In genomic region chr6:116847234-116847633, GRCh38 we compare ENCODE assay signal across 8 cellular contexts. TPM values are rescaled to one million over a fixed set of nuclear protein-coding genes. Genes with fewer than 3 reads are reported as not detected.
DNase-seq lines count a peak whose midpoint lies in the region; ATAC-seq, FAIRE-seq and TF ChIP-seq lines count a peak whose summit lies in the region.

No MANE protein-coding gene starts in this region.

- dilution Hi-C loops in endothelial cell of umbilical vein (cut with MboI; ENCODE audit: extremely low pct_ligation_motif_present, low sequenced_read_pairs) = no loop called here

- TF ChIP-seq POLR2A in endothelial cell of umbilical vein (IDR thresholded peaks at IDR 0.05; ENCODE audit: low read depth, low read length) = no peak

- no peaks in the 10 kb centered on the region for H3K9me3 Mint-ChIP-seq in activated CD4-positive, alpha-beta memory T cell treated with anti-CD3 and anti-CD28 coated beads for 36 hours

- no peak overlapping the region for H3K9ac ChIP-seq in endothelial cell of umbilical vein (replicated peaks; ENCODE audit: extremely low read depth, insufficient read depth, low read length)

- H3K36me3 Mint-ChIP-seq in activated CD4-positive, alpha-beta memory T cell treated with anti-CD3 and anti-CD28 coated beads for 36 hours = no peaks in the 10 kb centered on the region

- H3K27ac ChIP-seq in endothelial cell of umbilical vein (ENCODE audit: insufficient read depth, low read depth, low read length) (no peak overlapping the region), small intestine (ENCODE audit: low read depth in 1 of 2, low read length in 1 of 2) (no peak overlapping the region)

- H3K4me1 Mint-ChIP-seq in activated CD4-positive, alpha-beta memory T cell treated with anti-CD3 and anti-CD28 coated beads for 36 hours (ENCODE audit: low read depth) = no peaks in the 10 kb centered on the region

- ATAC-seq in HG02610 (IDR thresholded peaks at IDR 0.05; ENCODE audit: unreplicated experiment) = no peak

- BruUV-seq in endothelial cell of umbilical vein (replicated peaks; lab: Mats Ljungman, UMichigan) = no TSS peak

- 0 to 21% (median 4%) methylated on average over 1 of the region's 1 CpG for WGBS in small intestine, 3 donors

- H4K20me1 ChIP-seq in endothelial cell of umbilical vein (replicated peaks; ENCODE audit: control insufficient read depth, extremely low read depth, insufficient read depth, low read length) = no peaks in the 10 kb centered on the region

- H3K27me3 ChIP-seq in endothelial cell of umbilical vein (ENCODE audit: control insufficient read depth in 2 of 2, insufficient read depth in 2 of 2, low read length in 2 of 2) = no peaks in the 10 kb centered on the region
- H3K27me3 ChIP-seq in small intestine (ENCODE audit: control insufficient read depth in 2 of 2, insufficient read depth in 2 of 2, low read length in 2 of 2) = no peaks in the 10 kb centered on the region
- H3K27me3 ChIP-seq in MG63 = no peaks in the 10 kb centered on the region

- H3K27me3 Mint-ChIP-seq in activated CD4-positive, alpha-beta memory T cell treated with anti-CD3 and anti-CD28 coated beads for 36 hours = peaks cover 1% of the 10 kb centered on the region

- intact Hi-C loops in endothelial cell of umbilical vein (cut with micrococcal nuclease) = loop anchor here (1.0 to 5.0 kb wide), 5 partner anchors 68 to 630 kb away; no protein-coding TSS in a partner anchor
- intact Hi-C loops in activated CD4-positive, alpha-beta memory T cell treated with anti-CD3 and anti-CD28 coated beads for 36 hours (cut with micrococcal nuclease) = loop anchor here (1.0 to 10.0 kb wide), 2 partner anchors 272 to 311 kb away; partner anchors contain the start of gene RWDD1

- no peak overlapping the region for H3K27ac Mint-ChIP-seq in activated CD4-positive, alpha-beta memory T cell treated with anti-CD3 and anti-CD28 coated beads for 36 hours

- H3K36me3 ChIP-seq in endothelial cell of umbilical vein (ENCODE audit: control insufficient read depth in 2 of 2, extremely low read depth in 1 of 2, insufficient read depth in 2 of 2, low read length in 2 of 2) (no peaks in the 10 kb centered on the region), small intestine (ENCODE audit: control insufficient read depth in 2 of 2, insufficient read depth in 2 of 2, low read length in 2 of 2) (no peaks in the 10 kb centered on the region), MG63 (no peaks in the 10 kb centered on the region)

- no peak overlapping the region for H3K4me3 ChIP-seq in endothelial cell of umbilical vein (replicated peaks in 1 of 3; ENCODE audit: insufficient read depth in 1 of 3, low read depth in 1 of 3, low read length in 3 of 3)
- no peak overlapping the region for H3K4me3 ChIP-seq in small intestine (ENCODE audit: low read depth in 1 of 2, low read length in 2 of 2)
- H3K4me3 ChIP-seq in MG63 = no peak overlapping the region

- POLR2A ChIA-PET in HEK293T (lab: Yijun Ruan, JAX) (no interaction called here), endothelial cell of umbilical vein (lab: Charles Lee) (no interaction called here)
- POLR2A ChIA-PET in activated CD4-positive, alpha-beta memory T cell treated with anti-CD3 and anti-CD28 coated beads for 36 hours (lab: Charles Lee) = no interaction called here

- no peak overlapping the region for H3K4me3 Mint-ChIP-seq in activated CD4-positive, alpha-beta memory T cell treated with anti-CD3 and anti-CD28 coated beads for 36 hours

- CTCF ChIA-PET in HEK293T (lab: Yijun Ruan, JAX) = interaction anchor here (1.4 kb wide), 1 partner anchor 62 kb away, joined by 7 read pairs; no protein-coding TSS in a partner anchor
- CTCF ChIA-PET in endothelial cell of umbilical vein (lab: Charles Lee) = interaction anchor here (0.6 to 2.9 kb wide), 14 partner anchors 14 to 836 kb away, joined by 3 to 15 read pairs (median 4); partner anchors contain the start of gene CALHM5
- CTCF ChIA-PET in activated CD4-positive, alpha-beta memory T cell treated with anti-CD3 and anti-CD28 coated beads for 36 hours (lab: Charles Lee) = interaction anchor here (0.8 to 1.0 kb wide), 2 partner anchors 65 to 67 kb away, joined by 3 read pairs; no protein-coding TSS in a partner anchor

- H3K9me1 ChIP-seq in endothelial cell of umbilical vein (replicated peaks; ENCODE audit: control insufficient read depth, extremely low read depth, insufficient read depth, low read length) = no peaks in the 10 kb centered on the region

- H3K4me2 ChIP-seq in endothelial cell of umbilical vein (ENCODE audit: insufficient read depth, low read length) = no peak overlapping the region

- DNase-seq in DMS53 treated with DMSO at 0.1 percent for 48 hours (lab: John Stamatoyannopoulos, UW; ENCODE audit: unreplicated experiment) (peak; percentile 57), HEK293T (ENCODE audit: extremely low spot score) (peak; percentile 54), NCI-H69 (lab: John Stamatoyannopoulos, UW) (peak; percentile 41), endothelial cell of umbilical vein (ENCODE audit: low read depth, low spot score) (peak; percentile 36), small intestine (peak; percentile 41), MG63 (no peak)
- no peak for DNase-seq in activated CD4-positive, alpha-beta memory T cell treated with anti-CD3 and anti-CD28 coated beads for 36 hours

- FAIRE-seq in endothelial cell of umbilical vein (lab: Jason Lieb, UNC) = no peak
- no peak for FAIRE-seq in small intestine (lab: Jason Lieb, UNC)

- H3K79me2 ChIP-seq in endothelial cell of umbilical vein (ENCODE audit: control insufficient read depth, insufficient read depth, low read length) = no peaks in the 10 kb centered on the region

- H3K4me1 ChIP-seq in endothelial cell of umbilical vein (ENCODE audit: control insufficient read depth, extremely low read depth, insufficient read depth, low read length) (no peaks in the 10 kb centered on the region), small intestine (ENCODE audit: control insufficient read depth in 2 of 2, insufficient read depth in 1 of 2, low read depth in 1 of 2, low read length in 1 of 2) (no peaks in the 10 kb centered on the region)

- H2AFZ ChIP-seq in endothelial cell of umbilical vein (ENCODE audit: low read depth, low read length) = no peak overlapping the region

- H3K9me3 ChIP-seq in endothelial cell of umbilical vein (replicated peaks; ENCODE audit: control insufficient read depth, insufficient read depth, low read length) = no peaks in the 10 kb centered on the region
- H3K9me3 ChIP-seq in small intestine (ENCODE audit: control insufficient read depth, low read depth) = no peaks in the 10 kb centered on the region
- H3K9me3 ChIP-seq in MG63 = no peaks in the 10 kb centered on the region

- TF ChIP-seq CTCF in endothelial cell of umbilical vein (IDR thresholded peaks at IDR 0.05; ENCODE audit: extremely low read depth in 1 of 2, insufficient read depth in 1 of 2, low read depth in 1 of 2, low read length in 2 of 2) = peak in 1 of 2 donors; percentile 7

TF ChIP-seq in HEK293T, 16 proteins besides CTCF, POLR2A, EP300 and RAD21 (continues in another document):
- TF ChIP-seq SUZ12 (IDR thresholded peaks at IDR 0.05) = no peak
- TF ChIP-seq ZNF384 (IDR thresholded peaks at IDR 0.05) = no peak
- no peak for TF ChIP-seq NFRKB (IDR thresholded peaks at IDR 0.05)
- TF ChIP-seq CTBP1 (IDR thresholded peaks at IDR 0.05; ENCODE audit: borderline replicate concordance) = no peak
- TF ChIP-seq ARNT (IDR thresholded peaks at IDR 0.05) = no peak
- no peak for TF ChIP-seq FOXK2 (IDR thresholded peaks at IDR 0.05)
- TF ChIP-seq FOXM1 (IDR thresholded peaks at IDR 0.05; ENCODE audit: borderline replicate concordance) = no peak

TF ChIP-seq in endothelial cell of umbilical vein, 7 proteins besides CTCF, POLR2A, EP300 and RAD21:
- TF ChIP-seq EZH2 (IDR thresholded peaks at IDR 0.05; ENCODE audit: borderline replicate concordance, low read depth, low read length, severe bottlenecking) (no peak), GATA2 (IDR thresholded peaks at IDR 0.05; ENCODE audit: insufficient read depth, insufficient read length, low read depth, low read length) (no peak), POLR2AphosphoS5 (IDR thresholded peaks at IDR 0.05; ENCODE audit: insufficient read depth, low read depth, low read length) (no peak), JUN (IDR thresholded peaks at IDR 0.05; ENCODE audit: borderline replicate concordance, insufficient read depth, insufficient read length, low read depth) (no peak), MYC (IDR thresholded peaks at IDR 0.05; ENCODE audit: low read depth, low read length) (no peak), FOS (IDR thresholded peaks at IDR 0.05; ENCODE audit: borderline replicate concordance, insufficient read depth, low read length) (no peak)
- TF ChIP-seq, protein P1, sequence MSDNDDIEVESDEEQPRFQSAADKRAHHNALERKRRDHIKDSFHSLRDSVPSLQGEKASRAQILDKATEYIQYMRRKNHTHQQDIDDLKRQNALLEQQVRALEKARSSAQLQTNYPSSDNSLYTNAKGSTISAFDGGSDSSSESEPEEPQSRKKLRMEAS (IDR thresholded peaks at IDR 0.05; ENCODE audit: insufficient read depth, insufficient read length) = no peak

RNA-seq across cellular contexts. Expression of gene GPRC6A, which starts 18.4 kb away (rescaled TPM):
- total RNA-seq in endothelial cell of umbilical vein = not detected in 2 replicates
- polyA plus RNA-seq in endothelial cell of umbilical vein = not detected in 2 replicates
- not detected in 2 replicates for polyA plus RNA-seq in endothelial cell of umbilical vein (2011; cell fraction: cytosol; rRNA removed)
- not detected in 2 replicates for polyA plus RNA-seq in endothelial cell of umbilical vein (2011; cell fraction: nucleus; rRNA removed)
- not detected in 2 replicates for polyA plus RNA-seq in endothelial cell of umbilical vein (2012)
- not detected in 2 replicates for polyA minus RNA-seq in endothelial cell of umbilical vein
- polyA minus RNA-seq in endothelial cell of umbilical vein (2011; cell fraction: cytosol; rRNA and poly(A)+ RNA removed) = not detected
- polyA minus RNA-seq in endothelial cell of umbilical vein (2011; cell fraction: nucleus; rRNA and poly(A)+ RNA removed) = not detected in 2 replicates
- polyA plus RNA-seq in small intestine = not detected
- not detected in 2 replicates for total RNA-seq in MG63 (2014; rRNA removed; shearing (Covaris generic); ENCODE audit: low replicate concordance)
- not detected for total RNA-seq in activated CD4-positive, alpha-beta memory T cell treated with anti-CD3 and anti-CD28 coated beads for 36 hours

RNA-seq across cellular contexts. Expression of gene RFX6, which starts 29.8 kb away (rescaled TPM):
- not detected in 2 replicates for total RNA-seq in endothelial cell of umbilical vein
- polyA plus RNA-seq in endothelial cell of umbilical vein (not detected in 2 replicates), small intestine (under 1 TPM; 0.54 to 0.73 (median 0.67) TPM)
- polyA plus RNA-seq in endothelial cell of umbilical vein (2011; cell fraction: cytosol; rRNA removed) = not detected in 2 replicates
- not detected in 2 replicates for polyA plus RNA-seq in endothelial cell of umbilical vein (2011; cell fraction: nucleus; rRNA removed)
- not detected in 2 replicates for polyA plus RNA-seq in endothelial cell of umbilical vein (2012)
- polyA minus RNA-seq in endothelial cell of umbilical vein = not detected in 2 replicates
- polyA minus RNA-seq in endothelial cell of umbilical vein (2011; cell fraction: cytosol; rRNA and poly(A)+ RNA removed) = not detected
- not detected in 2 replicates for polyA minus RNA-seq in endothelial cell of umbilical vein (2011; cell fraction: nucleus; rRNA and poly(A)+ RNA removed)
- not detected in 2 replicates for total RNA-seq in MG63 (2014; rRNA removed; shearing (Covaris generic); ENCODE audit: low replicate concordance)
- not detected for total RNA-seq in activated CD4-positive, alpha-beta memory T cell treated with anti-CD3 and anti-CD28 coated beads for 36 hours

Comparison
In these comparisons a context has a peak if more than half of its experiments do, and no peak if none do; other contexts are left out.
1. DNase-seq: peak in DMS53 treated with DMSO at 0.1 percent for 48 hours (single experiment), HEK293T (single experiment), NCI-H69 (single experiment), endothelial cell of umbilical vein (single experiment) and small intestine (single experiment); none in MG63 (single experiment) and activated CD4-positive, alpha-beta memory T cell treated with anti-CD3 and anti-CD28 coated beads for 36 hours (single experiment).